In the genomic region with DNA sequence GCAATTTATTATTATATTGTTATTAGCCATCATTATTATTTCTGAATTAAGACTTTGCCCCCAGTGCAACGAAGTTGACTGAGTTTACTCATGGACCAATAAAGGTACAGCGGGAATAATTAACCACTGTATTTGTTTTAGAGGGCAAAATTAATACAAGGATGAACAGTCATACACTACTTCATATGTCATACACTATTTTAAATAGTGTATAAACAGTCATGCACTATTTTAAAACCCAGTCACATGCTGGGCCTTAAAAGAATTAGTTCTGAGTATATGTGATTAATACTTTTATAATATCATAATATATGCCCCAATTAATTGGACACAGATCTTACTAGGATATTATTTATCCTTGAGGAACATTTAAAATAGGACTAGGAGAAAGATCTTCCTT, we compare ENCODE assay signal across 1 cellular context.
TF ChIP-seq lines count a peak whose summit lies in the region.

No MANE protein-coding gene starts in this region.

TF ChIP-seq in HepG2, 621 proteins besides CTCF, POLR2A, EP300 and RAD21 (continued from another document):
- TF ChIP-seq, protein P1, sequence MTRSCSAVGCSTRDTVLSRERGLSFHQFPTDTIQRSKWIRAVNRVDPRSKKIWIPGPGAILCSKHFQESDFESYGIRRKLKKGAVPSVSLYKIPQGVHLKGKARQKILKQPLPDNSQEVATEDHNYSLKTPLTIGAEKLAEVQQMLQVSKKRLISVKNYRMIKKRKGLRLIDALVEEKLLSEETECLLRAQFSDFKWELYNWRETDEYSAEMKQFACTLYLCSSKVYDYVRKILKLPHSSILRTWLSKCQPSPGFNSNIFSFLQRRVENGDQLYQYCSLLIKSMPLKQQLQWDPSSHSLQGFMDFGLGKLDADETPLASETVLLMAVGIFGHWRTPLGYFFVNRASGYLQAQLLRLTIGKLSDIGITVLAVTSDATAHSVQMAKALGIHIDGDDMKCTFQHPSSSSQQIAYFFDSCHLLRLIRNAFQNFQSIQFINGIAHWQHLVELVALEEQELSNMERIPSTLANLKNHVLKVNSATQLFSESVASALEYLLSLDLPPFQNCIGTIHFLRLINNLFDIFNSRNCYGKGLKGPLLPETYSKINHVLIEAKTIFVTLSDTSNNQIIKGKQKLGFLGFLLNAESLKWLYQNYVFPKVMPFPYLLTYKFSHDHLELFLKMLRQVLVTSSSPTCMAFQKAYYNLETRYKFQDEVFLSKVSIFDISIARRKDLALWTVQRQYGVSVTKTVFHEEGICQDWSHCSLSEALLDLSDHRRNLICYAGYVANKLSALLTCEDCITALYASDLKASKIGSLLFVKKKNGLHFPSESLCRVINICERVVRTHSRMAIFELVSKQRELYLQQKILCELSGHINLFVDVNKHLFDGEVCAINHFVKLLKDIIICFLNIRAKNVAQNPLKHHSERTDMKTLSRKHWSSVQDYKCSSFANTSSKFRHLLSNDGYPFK (CRISPR knock-in tag; IDR thresholded peaks at IDR 0.05; ENCODE audit: borderline replicate concordance), result no peak
- TF ChIP-seq ZNF451 (CRISPR knock-in tag; IDR thresholded peaks at IDR 0.05) (no peak), ATF7-NPFF (CRISPR knock-in tag; IDR thresholded peaks at IDR 0.05; ENCODE audit: low read depth) (no peak), ZNF20 (CRISPR knock-in tag; IDR thresholded peaks at IDR 0.05) (no peak), PHF5A (CRISPR knock-in tag; IDR thresholded peaks at IDR 0.05; ENCODE audit: low read depth, unreplicated experiment) (no peak), KLF16 (CRISPR knock-in tag; IDR thresholded peaks at IDR 0.05) (no peak), ZFP36 (IDR thresholded peaks at IDR 0.05; ENCODE audit: borderline replicate concordance, low read depth, low read length, partially characterized antibody) (no peak)
